12 cellular contexts compared by ENCODE assay signal in the genomic region with DNA sequence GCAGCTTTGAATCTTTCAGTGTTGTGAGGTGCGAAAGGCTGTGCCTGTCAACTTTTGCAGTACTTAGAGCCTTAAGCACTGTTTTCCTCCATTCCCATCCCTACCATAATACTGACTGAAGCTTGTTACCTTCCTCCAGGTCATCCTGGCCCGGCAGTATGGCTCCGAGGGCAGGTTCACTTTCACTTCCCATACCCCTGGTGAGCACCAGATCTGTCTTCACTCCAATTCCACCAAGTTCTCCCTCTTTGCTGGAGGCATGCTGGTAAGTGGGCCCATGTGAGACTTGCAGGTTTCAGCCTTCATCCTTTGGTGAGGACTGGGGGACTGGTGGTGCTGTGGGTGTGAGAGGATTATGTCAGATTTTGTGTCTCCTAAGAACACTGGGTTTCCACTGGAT. TPM values are rescaled to one million over a fixed set of nuclear protein-coding genes. Genes with fewer than 3 reads are reported as not detected.
DNase-seq lines count a peak whose midpoint lies in the region; ATAC-seq and TF ChIP-seq lines count a peak whose summit lies in the region.
"Had no signal": no experiment of that assay in that cellular context is flagged by ENCODE, and none has a peak within 500 bp of the region (broad histone marks: within the 10 kb centered on the region; RNA-seq: fewer than 3 reads in every experiment).

No MANE protein-coding gene starts in this region.

- peaks cover 15% of the 10 kb centered on the region for H3K4me1 ChIP-seq in skeletal muscle satellite cell (ENCODE audit: control insufficient read depth, insufficient read depth, low read length)

- peak overlapping the region; percentile 97 for H3K4me2 ChIP-seq in skeletal muscle satellite cell (ENCODE audit: low read length)

- peaks cover 21% of the 10 kb centered on the region for H3K27me3 ChIP-seq in skeletal muscle satellite cell (ENCODE audit: control insufficient read depth, insufficient read depth, low read length)

- intact Hi-C loops in left cardiac atrium (cut with DNase I): loop anchor here in 1 of 2 donors (5.0 kb wide), 1 partner anchor 41 kb away; the partner anchor contains the start of gene FAM193B

- peak; percentile 46 for DNase-seq in activated CD8-positive, alpha-beta memory T cell treated with anti-CD3 and anti-CD28 coated beads, Interleukin-2, amount 50 U/mL, for 48 hours
- no peak for DNase-seq in activated CD8-positive, alpha-beta memory T cell treated with anti-CD3 and anti-CD28 coated beads for 24 hours
- DNase-seq in fibroblast of mammary gland (ENCODE audit: low read depth) (no peak), left cardiac atrium (no peak), NCI-H2107 treated with DMSO at 0.1 percent for 48 hours (lab: John Stamatoyannopoulos, UW; ENCODE audit: unreplicated experiment) (no peak)
- DNase-seq: C1 segment of cervical spinal cord, NCI-H69, transverse colon had no signal

- H3K36me3 ChIP-seq in skeletal muscle satellite cell (ENCODE audit: insufficient read depth, low read length): peaks cover 38% of the 10 kb centered on the region

- H3K9ac ChIP-seq in skeletal muscle satellite cell (ENCODE audit: low read depth, low read length): peak overlapping the region; percentile 98

- no peaks in the 10 kb centered on the region for H3K9me3 ChIP-seq in skeletal muscle satellite cell (replicated peaks; ENCODE audit: low read length)
- H3K9me3 ChIP-seq: transverse colon had no signal

- TF ChIP-seq CTCF in WI38 (IDR thresholded peaks at IDR 0.05; ENCODE audit: low read depth, low read length) (no peak), fibroblast of mammary gland (conservative IDR thresholded peaks at IDR 0.05; ENCODE audit: control insufficient read depth, insufficient read depth, low read depth, low read length) (no peak)

- H3K4me3 ChIP-seq in WI38 (ENCODE audit: low read depth, low read length): peak overlapping the region; percentile 94
- H3K4me3 ChIP-seq in fibroblast of mammary gland (ENCODE audit: control insufficient read depth, low read depth, low read length): peak overlapping the region; percentile 93
- H3K4me3 ChIP-seq in skeletal muscle satellite cell (ENCODE audit: low read length): peak overlapping the region; percentile 100

- ATAC-seq in GM18502 (IDR thresholded peaks at IDR 0.05; ENCODE audit: poor library complexity, unreplicated experiment) (no peak), left cardiac atrium (no peak)
- ATAC-seq: activated CD4-positive, CD25-positive, alpha-beta regulatory T cell treated with anti-CD3 and anti-CD28 coated beads, Interleukin-2, amount 50 U/mL, for 24 hours had no signal

RNA-seq across cellular contexts. Expression of gene TMED9, which starts 1.5 kb away (rescaled TPM):
- 95.8 and 138 TPM in 2 replicates for total RNA-seq in skeletal muscle satellite cell (2012; rRNA removed)
- total RNA-seq in left cardiac atrium: 100 to 1,000 TPM; 101 to 131 TPM

RNA-seq across cellular contexts. Expression of gene B4GALT7, which starts 6.4 kb away (rescaled TPM):
- total RNA-seq in skeletal muscle satellite cell (2012; rRNA removed): 35.7 and 48.3 TPM in 2 replicates
- 10 to 100 TPM; 14.5 to 20.4 TPM for total RNA-seq in left cardiac atrium

RNA-seq across cellular contexts. Expression of gene FAM193B, which starts 39.1 kb away (rescaled TPM):
- 12.7 and 16.5 TPM in 2 replicates for total RNA-seq in skeletal muscle satellite cell (2012; rRNA removed)
- total RNA-seq in left cardiac atrium: 10 to 100 TPM; 26.1 to 30.1 TPM
